2 cellular contexts compared by ENCODE assay signal in the genomic region with DNA sequence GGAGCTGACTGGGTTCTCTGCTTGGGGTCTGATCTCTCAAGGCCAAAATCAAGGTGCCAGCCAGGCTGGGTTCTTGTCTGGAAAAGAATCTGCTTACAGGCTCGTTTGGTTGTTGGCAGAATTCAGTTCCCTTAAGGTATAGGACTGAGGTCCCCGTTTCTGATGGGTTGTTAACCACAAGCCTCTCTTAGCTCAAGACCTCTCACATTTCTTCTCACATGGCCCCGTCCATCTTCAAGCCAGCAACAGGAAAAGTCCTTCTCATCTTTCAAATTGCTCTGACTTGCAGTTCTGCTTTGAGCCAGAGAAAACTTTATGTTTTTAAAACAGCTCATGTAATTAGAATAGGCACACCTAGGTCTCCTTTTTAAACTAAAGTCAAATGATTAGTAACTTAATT.
TF ChIP-seq lines count a peak whose summit lies in the region.

No MANE protein-coding gene starts in this region.

TF ChIP-seq in HEK293, 187 proteins besides CTCF, POLR2A, EP300 and RAD21 (continued from another document and continues in another):
- TF ChIP-seq, protein P1, sequence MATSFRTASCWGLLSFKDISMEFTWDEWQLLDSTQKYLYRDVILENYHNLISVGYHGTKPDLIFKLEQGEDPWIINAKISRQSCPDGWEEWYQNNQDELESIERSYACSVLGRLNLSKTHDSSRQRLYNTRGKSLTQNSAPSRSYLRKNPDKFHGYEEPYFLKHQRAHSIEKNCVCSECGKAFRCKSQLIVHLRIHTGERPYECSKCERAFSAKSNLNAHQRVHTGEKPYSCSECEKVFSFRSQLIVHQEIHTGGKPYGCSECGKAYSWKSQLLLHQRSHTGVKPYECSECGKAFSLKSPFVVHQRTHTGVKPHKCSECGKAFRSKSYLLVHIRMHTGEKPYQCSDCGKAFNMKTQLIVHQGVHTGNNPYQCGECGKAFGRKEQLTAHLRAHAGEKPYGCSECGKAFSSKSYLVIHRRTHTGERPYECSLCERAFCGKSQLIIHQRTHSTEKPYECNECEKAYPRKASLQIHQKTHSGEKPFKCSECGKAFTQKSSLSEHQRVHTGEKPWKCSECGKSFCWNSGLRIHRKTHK (tag by site-specific recombination; IDR thresholded peaks at IDR 0.05), result no peak
- no peak for TF ChIP-seq ZNF48 (tag by site-specific recombination; IDR thresholded peaks at IDR 0.05)
- no peak for TF ChIP-seq ZNF626 (tag by site-specific recombination; IDR thresholded peaks at IDR 0.05)
- no peak for TF ChIP-seq GLI4 (tag by site-specific recombination; IDR thresholded peaks at IDR 0.05)
- TF ChIP-seq, protein P2, sequence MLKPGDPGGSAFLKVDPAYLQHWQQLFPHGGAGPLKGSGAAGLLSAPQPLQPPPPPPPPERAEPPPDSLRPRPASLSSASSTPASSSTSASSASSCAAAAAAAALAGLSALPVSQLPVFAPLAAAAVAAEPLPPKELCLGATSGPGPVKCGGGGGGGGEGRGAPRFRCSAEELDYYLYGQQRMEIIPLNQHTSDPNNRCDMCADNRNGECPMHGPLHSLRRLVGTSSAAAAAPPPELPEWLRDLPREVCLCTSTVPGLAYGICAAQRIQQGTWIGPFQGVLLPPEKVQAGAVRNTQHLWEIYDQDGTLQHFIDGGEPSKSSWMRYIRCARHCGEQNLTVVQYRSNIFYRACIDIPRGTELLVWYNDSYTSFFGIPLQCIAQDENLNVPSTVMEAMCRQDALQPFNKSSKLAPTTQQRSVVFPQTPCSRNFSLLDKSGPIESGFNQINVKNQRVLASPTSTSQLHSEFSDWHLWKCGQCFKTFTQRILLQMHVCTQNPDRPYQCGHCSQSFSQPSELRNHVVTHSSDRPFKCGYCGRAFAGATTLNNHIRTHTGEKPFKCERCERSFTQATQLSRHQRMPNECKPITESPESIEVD (tag by site-specific recombination; IDR thresholded peaks at IDR 0.05), result peak; percentile 56; the same call in 1 of the 2 replicates
- TF ChIP-seq ZNF558 (tag by site-specific recombination; IDR thresholded peaks at IDR 0.05), result no peak
- TF ChIP-seq ZNF501 (tag by site-specific recombination; IDR thresholded peaks at IDR 0.05), result 0 out of 2 replicates have a peak, but pooled peaks have one; percentile 39
- no peak for TF ChIP-seq SETDB1 (IDR thresholded peaks at IDR 0.05; ENCODE audit: insufficient read length, low read length)
- TF ChIP-seq ZNF624 (tag by site-specific recombination; IDR thresholded peaks at IDR 0.05), result no peak
- TF ChIP-seq, protein P3, sequence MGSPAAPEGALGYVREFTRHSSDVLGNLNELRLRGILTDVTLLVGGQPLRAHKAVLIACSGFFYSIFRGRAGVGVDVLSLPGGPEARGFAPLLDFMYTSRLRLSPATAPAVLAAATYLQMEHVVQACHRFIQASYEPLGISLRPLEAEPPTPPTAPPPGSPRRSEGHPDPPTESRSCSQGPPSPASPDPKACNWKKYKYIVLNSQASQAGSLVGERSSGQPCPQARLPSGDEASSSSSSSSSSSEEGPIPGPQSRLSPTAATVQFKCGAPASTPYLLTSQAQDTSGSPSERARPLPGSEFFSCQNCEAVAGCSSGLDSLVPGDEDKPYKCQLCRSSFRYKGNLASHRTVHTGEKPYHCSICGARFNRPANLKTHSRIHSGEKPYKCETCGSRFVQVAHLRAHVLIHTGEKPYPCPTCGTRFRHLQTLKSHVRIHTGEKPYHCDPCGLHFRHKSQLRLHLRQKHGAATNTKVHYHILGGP (tag by site-specific recombination; IDR thresholded peaks at IDR 0.05), result no peak
- TF ChIP-seq, protein P4, sequence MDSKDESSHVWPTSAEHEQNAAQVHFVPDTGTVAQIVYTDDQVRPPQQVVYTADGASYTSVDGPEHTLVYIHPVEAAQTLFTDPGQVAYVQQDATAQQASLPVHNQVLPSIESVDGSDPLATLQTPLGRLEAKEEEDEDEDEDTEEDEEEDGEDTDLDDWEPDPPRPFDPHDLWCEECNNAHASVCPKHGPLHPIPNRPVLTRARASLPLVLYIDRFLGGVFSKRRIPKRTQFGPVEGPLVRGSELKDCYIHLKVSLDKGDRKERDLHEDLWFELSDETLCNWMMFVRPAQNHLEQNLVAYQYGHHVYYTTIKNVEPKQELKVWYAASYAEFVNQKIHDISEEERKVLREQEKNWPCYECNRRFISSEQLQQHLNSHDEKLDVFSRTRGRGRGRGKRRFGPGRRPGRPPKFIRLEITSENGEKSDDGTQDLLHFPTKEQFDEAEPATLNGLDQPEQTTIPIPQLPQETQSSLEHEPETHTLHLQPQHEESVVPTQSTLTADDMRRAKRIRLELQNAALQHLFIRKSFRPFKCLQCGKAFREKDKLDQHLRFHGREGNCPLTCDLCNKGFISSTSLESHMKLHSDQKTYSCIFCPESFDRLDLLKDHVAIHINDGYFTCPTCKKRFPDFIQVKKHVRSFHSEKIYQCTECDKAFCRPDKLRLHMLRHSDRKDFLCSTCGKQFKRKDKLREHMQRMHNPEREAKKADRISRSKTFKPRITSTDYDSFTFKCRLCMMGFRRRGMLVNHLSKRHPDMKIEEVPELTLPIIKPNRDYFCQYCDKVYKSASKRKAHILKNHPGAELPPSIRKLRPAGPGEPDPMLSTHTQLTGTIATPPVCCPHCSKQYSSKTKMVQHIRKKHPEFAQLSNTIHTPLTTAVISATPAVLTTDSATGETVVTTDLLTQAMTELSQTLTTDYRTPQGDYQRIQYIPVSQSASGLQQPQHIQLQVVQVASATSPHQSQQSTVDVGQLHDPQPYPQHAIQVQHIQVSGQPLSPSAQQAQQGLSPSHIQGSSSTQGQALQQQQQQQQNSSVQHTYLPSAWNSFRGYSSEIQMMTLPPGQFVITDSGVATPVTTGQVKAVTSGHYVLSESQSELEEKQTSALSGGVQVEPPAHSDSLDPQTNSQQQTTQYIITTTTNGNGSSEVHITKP (tag by site-specific recombination; IDR thresholded peaks at IDR 0.05), result peak; percentile 76
- TF ChIP-seq TRIM28 (IDR thresholded peaks at IDR 0.05; ENCODE audit: borderline replicate concordance, low read length), result 0 out of 2 replicates have a peak, but pooled peaks have one; percentile 21
- no peak for TF ChIP-seq ZNF16 (tag by site-specific recombination; IDR thresholded peaks at IDR 0.05; ENCODE audit: low read depth)

TF ChIP-seq in SK-N-SH treated with all-trans-retinoic acid at 6 μM for 48 hours, 23 proteins besides CTCF, POLR2A, EP300 and RAD21 (continued from another document):
- TF ChIP-seq TCF4 (CRISPR knock-in tag; IDR thresholded peaks at IDR 0.05; ENCODE audit: borderline replicate concordance), result no peak
- no peak for TF ChIP-seq GLIS3 (CRISPR knock-in tag; IDR thresholded peaks at IDR 0.05)
- TF ChIP-seq TOX (CRISPR knock-in tag; IDR thresholded peaks at IDR 0.05; ENCODE audit: borderline replicate concordance), result no peak
- TF ChIP-seq, protein P5, sequence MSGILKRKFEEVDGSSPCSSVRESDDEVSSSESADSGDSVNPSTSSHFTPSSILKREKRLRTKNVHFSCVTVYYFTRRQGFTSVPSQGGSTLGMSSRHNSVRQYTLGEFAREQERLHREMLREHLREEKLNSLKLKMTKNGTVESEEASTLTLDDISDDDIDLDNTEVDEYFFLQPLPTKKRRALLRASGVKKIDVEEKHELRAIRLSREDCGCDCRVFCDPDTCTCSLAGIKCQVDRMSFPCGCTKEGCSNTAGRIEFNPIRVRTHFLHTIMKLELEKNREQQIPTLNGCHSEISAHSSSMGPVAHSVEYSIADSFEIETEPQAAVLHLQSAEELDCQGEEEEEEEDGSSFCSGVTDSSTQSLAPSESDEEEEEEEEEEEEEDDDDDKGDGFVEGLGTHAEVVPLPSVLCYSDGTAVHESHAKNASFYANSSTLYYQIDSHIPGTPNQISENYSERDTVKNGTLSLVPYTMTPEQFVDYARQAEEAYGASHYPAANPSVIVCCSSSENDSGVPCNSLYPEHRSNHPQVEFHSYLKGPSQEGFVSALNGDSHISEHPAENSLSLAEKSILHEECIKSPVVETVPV (CRISPR knock-in tag; IDR thresholded peaks at IDR 0.05), result no peak
- TF ChIP-seq ZNF565 (CRISPR knock-in tag; conservative IDR thresholded peaks at IDR 0.05; ENCODE audit: low read depth), result no peak
- TF ChIP-seq, protein P6, sequence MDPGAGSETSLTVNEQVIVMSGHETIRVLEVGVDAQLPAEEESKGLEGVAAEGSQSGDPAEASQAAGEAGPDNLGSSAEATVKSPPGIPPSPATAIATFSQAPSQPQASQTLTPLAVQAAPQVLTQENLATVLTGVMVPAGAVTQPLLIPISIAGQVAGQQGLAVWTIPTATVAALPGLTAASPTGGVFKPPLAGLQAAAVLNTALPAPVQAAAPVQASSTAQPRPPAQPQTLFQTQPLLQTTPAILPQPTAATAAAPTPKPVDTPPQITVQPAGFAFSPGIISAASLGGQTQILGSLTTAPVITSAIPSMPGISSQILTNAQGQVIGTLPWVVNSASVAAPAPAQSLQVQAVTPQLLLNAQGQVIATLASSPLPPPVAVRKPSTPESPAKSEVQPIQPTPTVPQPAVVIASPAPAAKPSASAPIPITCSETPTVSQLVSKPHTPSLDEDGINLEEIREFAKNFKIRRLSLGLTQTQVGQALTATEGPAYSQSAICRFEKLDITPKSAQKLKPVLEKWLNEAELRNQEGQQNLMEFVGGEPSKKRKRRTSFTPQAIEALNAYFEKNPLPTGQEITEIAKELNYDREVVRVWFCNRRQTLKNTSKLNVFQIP (CRISPR knock-in tag; IDR thresholded peaks at IDR 0.05; ENCODE audit: borderline replicate concordance, low read depth), result no peak
- no peak for TF ChIP-seq OSR1 (CRISPR knock-in tag; IDR thresholded peaks at IDR 0.05)
- TF ChIP-seq, protein P7, sequence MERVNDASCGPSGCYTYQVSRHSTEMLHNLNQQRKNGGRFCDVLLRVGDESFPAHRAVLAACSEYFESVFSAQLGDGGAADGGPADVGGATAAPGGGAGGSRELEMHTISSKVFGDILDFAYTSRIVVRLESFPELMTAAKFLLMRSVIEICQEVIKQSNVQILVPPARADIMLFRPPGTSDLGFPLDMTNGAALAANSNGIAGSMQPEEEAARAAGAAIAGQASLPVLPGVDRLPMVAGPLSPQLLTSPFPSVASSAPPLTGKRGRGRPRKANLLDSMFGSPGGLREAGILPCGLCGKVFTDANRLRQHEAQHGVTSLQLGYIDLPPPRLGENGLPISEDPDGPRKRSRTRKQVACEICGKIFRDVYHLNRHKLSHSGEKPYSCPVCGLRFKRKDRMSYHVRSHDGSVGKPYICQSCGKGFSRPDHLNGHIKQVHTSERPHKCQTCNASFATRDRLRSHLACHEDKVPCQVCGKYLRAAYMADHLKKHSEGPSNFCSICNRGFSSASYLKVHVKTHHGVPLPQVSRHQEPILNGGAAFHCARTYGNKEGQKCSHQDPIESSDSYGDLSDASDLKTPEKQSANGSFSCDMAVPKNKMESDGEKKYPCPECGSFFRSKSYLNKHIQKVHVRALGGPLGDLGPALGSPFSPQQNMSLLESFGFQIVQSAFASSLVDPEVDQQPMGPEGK (CRISPR knock-in tag; IDR thresholded peaks at IDR 0.05; ENCODE audit: borderline replicate concordance), result no peak
- TF ChIP-seq ZC3H10 (CRISPR knock-in tag; IDR thresholded peaks at IDR 0.05), result no peak
- TF ChIP-seq SNAI2 (CRISPR knock-in tag; IDR thresholded peaks at IDR 0.05), result no peak
- TF ChIP-seq ZNF70 (CRISPR knock-in tag; IDR thresholded peaks at IDR 0.05), result no peak
- TF ChIP-seq ARNTL (CRISPR knock-in tag; IDR thresholded peaks at IDR 0.05; ENCODE audit: borderline replicate concordance, low read depth), result no peak
